In genomic region chr13:45875951-45876350, GRCh38 we compare ENCODE assay signal across 2 cellular contexts.
TF ChIP-seq lines count a peak whose summit lies in the region.

No MANE protein-coding gene starts in this region.

TF ChIP-seq in HCT116, 20 proteins besides CTCF, POLR2A, EP300 and RAD21:
- TF ChIP-seq MAX (IDR thresholded peaks at IDR 0.05) (peak; percentile 62), ZNF274 (IDR thresholded peaks at IDR 0.05; ENCODE audit: low read depth, low read length) (no peak), CEBPB (IDR thresholded peaks at IDR 0.05; ENCODE audit: low read depth) (no peak), TCF7L2 (IDR thresholded peaks at IDR 0.05; ENCODE audit: borderline replicate concordance, extremely low read depth, insufficient read depth, insufficient read length) (no peak), REST (IDR thresholded peaks at IDR 0.05; ENCODE audit: low read depth) (no peak), SP1 (IDR thresholded peaks at IDR 0.05; ENCODE audit: low read depth) (peak; percentile 69), FOSL1 (IDR thresholded peaks at IDR 0.05; ENCODE audit: low read depth) (peak; percentile 79), POLR2AphosphoS5 (IDR thresholded peaks at IDR 0.05; ENCODE audit: low read depth, low read length) (no peak), ATF3 (IDR thresholded peaks at IDR 0.05) (no peak), ELF1 (IDR thresholded peaks at IDR 0.05; ENCODE audit: borderline replicate concordance, low read depth) (no peak), EZH2phosphoT487 (IDR thresholded peaks at IDR 0.05; ENCODE audit: borderline replicate concordance) (no peak), ZFX (IDR thresholded peaks at IDR 0.05) (no peak), SIN3A (IDR thresholded peaks at IDR 0.05; ENCODE audit: low read depth) (no peak), EGR1 (IDR thresholded peaks at IDR 0.05; ENCODE audit: low read depth) (no peak), CBX3 (IDR thresholded peaks at IDR 0.05; ENCODE audit: low read depth) (peak; percentile 49; the same call in 1 of the 2 replicates), SRF (IDR thresholded peaks at IDR 0.05; ENCODE audit: low read depth) (0 out of 2 replicates have a peak, but pooled peaks have one; percentile 12), EZH2 (IDR thresholded peaks at IDR 0.05) (no peak), ZBTB33 (IDR thresholded peaks at IDR 0.05; ENCODE audit: extremely low read depth, insufficient replicate concordance, low read length) (no peak), YY1 (IDR thresholded peaks at IDR 0.05; ENCODE audit: extremely low read depth, insufficient replicate concordance, low read depth, low read length) (no peak), JUND (IDR thresholded peaks at IDR 0.05) (peak; percentile 78)

TF ChIP-seq in H1, 55 proteins besides CTCF, POLR2A, EP300 and RAD21:
- TF ChIP-seq E2F6 (IDR thresholded peaks at IDR 0.05) = peak; percentile 77
- no peak for TF ChIP-seq SIN3A (conservative IDR thresholded peaks at IDR 0.05 in 1 of 2, IDR thresholded peaks at IDR 0.05 in 1 of 2; ENCODE audit: low read depth in 1 of 2, low read length in 2 of 2)
